ENCODE assay signal across 1 cellular context in the genomic region with DNA sequence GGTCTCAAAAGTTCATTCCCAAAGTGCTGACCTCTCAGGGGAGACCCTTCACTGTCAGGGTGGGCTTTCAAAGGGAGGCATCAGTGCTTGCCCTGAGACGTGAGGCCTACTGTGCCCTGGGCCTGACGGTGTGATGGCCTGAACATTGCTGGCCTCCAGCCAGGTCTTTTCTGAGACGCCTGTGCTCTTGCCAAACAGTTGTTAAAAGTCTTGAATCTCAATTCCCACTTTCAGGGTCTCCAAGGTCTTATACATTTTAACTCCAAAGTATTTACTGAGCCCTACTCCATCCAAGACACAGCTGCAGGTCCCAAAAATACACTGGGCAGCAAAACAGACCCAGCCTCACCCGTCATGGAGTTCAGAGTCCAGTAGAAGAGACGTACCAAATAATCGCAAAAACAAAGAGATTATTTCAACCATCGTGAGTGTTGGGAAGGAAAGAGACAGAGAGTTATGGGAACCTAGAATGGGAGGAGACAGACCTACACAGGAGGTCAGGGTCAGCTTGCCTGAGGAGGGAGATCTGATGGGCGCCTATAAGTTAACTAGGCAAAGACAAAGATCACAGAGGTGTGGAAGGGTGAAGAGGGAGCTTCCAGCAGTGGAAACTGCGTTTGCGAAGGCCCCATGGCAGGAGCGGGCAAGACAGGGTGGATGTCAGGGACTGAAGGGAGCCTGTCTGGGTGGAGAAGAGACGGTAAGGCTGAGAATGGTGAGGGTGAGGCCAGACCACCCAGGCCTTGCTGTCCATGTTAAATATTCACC.
A peak's percentile ranks its signal among the peaks of the same experiment; 100 is the strongest.
TF ChIP-seq lines count a peak whose summit lies in the region.

No MANE protein-coding gene starts in this region.

TF ChIP-seq in HepG2, 621 proteins besides CTCF, POLR2A, EP300 and RAD21 (continued from another document and continues in another):
- TF ChIP-seq, protein P1, sequence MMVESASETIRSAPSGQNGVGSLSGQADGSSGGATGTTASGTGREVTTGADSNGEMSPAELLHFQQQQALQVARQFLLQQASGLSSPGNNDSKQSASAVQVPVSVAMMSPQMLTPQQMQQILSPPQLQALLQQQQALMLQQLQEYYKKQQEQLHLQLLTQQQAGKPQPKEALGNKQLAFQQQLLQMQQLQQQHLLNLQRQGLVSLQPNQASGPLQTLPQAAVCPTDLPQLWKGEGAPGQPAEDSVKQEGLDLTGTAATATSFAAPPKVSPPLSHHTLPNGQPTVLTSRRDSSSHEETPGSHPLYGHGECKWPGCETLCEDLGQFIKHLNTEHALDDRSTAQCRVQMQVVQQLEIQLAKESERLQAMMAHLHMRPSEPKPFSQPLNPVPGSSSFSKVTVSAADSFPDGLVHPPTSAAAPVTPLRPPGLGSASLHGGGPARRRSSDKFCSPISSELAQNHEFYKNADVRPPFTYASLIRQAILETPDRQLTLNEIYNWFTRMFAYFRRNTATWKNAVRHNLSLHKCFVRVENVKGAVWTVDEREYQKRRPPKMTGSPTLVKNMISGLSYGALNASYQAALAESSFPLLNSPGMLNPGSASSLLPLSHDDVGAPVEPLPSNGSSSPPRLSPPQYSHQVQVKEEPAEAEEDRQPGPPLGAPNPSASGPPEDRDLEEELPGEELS (CRISPR knock-in tag; IDR thresholded peaks at IDR 0.05), result 0 out of 2 replicates have a peak, but pooled peaks have one; percentile 6
- TF ChIP-seq EED (CRISPR knock-in tag; IDR thresholded peaks at IDR 0.05) (no peak), ZNF207 (IDR thresholded peaks at IDR 0.05; ENCODE audit: borderline replicate concordance) (no peak), AHR (CRISPR knock-in tag; IDR thresholded peaks at IDR 0.05) (no peak), ZNF574 (CRISPR knock-in tag; IDR thresholded peaks at IDR 0.05) (no peak; the same call in 1 of the 2 replicates), ARHGAP35 (CRISPR knock-in tag; IDR thresholded peaks at IDR 0.05; ENCODE audit: borderline replicate concordance) (no peak), ZNF33A (CRISPR knock-in tag; IDR thresholded peaks at IDR 0.05; ENCODE audit: borderline replicate concordance) (no peak), SMAD3 (CRISPR knock-in tag; IDR thresholded peaks at IDR 0.05) (0 out of 2 replicates have a peak, but pooled peaks have one; percentile 14), PLRG1 (conservative IDR thresholded peaks at IDR 0.05) (no peak), PHF20 (CRISPR knock-in tag; IDR thresholded peaks at IDR 0.05) (no peak), HOXA5 (CRISPR knock-in tag; IDR thresholded peaks at IDR 0.05) (no peak), ZNF790 (CRISPR knock-in tag; IDR thresholded peaks at IDR 0.05; ENCODE audit: borderline replicate concordance) (no peak), NR2F6 (IDR thresholded peaks at IDR 0.05) (peak; percentile 90), NR2F6 (CRISPR knock-in tag; IDR thresholded peaks at IDR 0.05) (peak; percentile 88), STAT5B (CRISPR knock-in tag; IDR thresholded peaks at IDR 0.05) (no peak), IRF9 (CRISPR knock-in tag; IDR thresholded peaks at IDR 0.05; ENCODE audit: borderline replicate concordance) (no peak), ZNF407 (CRISPR knock-in tag; IDR thresholded peaks at IDR 0.05; ENCODE audit: not compliant biosample characterization) (peak; percentile 49), ZFP36L2 (CRISPR knock-in tag; IDR thresholded peaks at IDR 0.05) (no peak), RBM39 (IDR thresholded peaks at IDR 0.05; ENCODE audit: low read depth, low read length, poor library complexity, severe bottlenecking) (no peak), KDM4B (CRISPR knock-in tag; IDR thresholded peaks at IDR 0.05) (peak; percentile 25; the same call in 1 of the 2 replicates), NFRKB (IDR thresholded peaks at IDR 0.05) (no peak), ZNF124 (CRISPR knock-in tag; IDR thresholded peaks at IDR 0.05) (no peak)
- TF ChIP-seq, protein P2, sequence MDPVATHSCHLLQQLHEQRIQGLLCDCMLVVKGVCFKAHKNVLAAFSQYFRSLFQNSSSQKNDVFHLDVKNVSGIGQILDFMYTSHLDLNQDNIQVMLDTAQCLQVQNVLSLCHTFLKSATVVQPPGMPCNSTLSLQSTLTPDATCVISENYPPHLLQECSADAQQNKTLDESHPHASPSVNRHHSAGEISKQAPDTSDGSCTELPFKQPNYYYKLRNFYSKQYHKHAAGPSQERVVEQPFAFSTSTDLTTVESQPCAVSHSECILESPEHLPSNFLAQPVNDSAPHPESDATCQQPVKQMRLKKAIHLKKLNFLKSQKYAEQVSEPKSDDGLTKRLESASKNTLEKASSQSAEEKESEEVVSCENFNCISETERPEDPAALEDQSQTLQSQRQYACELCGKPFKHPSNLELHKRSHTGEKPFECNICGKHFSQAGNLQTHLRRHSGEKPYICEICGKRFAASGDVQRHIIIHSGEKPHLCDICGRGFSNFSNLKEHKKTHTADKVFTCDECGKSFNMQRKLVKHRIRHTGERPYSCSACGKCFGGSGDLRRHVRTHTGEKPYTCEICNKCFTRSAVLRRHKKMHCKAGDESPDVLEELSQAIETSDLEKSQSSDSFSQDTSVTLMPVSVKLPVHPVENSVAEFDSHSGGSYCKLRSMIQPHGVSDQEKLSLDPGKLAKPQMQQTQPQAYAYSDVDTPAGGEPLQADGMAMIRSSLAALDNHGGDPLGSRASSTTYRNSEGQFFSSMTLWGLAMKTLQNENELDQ (CRISPR knock-in tag; IDR thresholded peaks at IDR 0.05; ENCODE audit: borderline replicate concordance), result no peak
- TF ChIP-seq, protein P3, sequence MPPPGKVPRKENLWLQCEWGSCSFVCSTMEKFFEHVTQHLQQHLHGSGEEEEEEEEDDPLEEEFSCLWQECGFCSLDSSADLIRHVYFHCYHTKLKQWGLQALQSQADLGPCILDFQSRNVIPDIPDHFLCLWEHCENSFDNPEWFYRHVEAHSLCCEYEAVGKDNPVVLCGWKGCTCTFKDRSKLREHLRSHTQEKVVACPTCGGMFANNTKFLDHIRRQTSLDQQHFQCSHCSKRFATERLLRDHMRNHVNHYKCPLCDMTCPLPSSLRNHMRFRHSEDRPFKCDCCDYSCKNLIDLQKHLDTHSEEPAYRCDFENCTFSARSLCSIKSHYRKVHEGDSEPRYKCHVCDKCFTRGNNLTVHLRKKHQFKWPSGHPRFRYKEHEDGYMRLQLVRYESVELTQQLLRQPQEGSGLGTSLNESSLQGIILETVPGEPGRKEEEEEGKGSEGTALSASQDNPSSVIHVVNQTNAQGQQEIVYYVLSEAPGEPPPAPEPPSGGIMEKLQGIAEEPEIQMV (CRISPR knock-in tag; IDR thresholded peaks at IDR 0.05; ENCODE audit: low read depth), result peak; percentile 42; the same call in 1 of the 2 replicates
- TF ChIP-seq, protein P4, sequence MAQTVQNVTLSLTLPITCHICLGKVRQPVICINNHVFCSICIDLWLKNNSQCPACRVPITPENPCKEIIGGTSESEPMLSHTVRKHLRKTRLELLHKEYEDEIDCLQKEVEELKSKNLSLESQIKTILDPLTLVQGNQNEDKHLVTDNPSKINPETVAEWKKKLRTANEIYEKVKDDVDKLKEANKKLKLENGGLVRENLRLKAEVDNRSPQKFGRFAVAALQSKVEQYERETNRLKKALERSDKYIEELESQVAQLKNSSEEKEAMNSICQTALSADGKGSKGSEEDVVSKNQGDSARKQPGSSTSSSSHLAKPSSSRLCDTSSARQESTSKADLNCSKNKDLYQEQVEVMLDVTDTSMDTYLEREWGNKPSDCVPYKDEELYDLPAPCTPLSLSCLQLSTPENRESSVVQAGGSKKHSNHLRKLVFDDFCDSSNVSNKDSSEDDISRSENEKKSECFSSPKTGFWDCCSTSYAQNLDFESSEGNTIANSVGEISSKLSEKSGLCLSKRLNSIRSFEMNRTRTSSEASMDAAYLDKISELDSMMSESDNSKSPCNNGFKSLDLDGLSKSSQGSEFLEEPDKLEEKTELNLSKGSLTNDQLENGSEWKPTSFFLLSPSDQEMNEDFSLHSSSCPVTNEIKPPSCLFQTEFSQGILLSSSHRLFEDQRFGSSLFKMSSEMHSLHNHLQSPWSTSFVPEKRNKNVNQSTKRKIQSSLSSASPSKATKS (CRISPR knock-in tag; IDR thresholded peaks at IDR 0.05), result no peak
- TF ChIP-seq, protein P5, sequence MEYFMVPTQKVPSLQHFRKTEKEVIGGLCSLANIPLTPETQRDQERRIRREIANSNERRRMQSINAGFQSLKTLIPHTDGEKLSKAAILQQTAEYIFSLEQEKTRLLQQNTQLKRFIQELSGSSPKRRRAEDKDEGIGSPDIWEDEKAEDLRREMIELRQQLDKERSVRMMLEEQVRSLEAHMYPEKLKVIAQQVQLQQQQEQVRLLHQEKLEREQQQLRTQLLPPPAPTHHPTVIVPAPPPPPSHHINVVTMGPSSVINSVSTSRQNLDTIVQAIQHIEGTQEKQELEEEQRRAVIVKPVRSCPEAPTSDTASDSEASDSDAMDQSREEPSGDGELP (IDR thresholded peaks at IDR 0.05; ENCODE audit: borderline replicate concordance, low read depth), result no peak; the same call in 1 of the 2 replicates
- TF ChIP-seq, protein P6, sequence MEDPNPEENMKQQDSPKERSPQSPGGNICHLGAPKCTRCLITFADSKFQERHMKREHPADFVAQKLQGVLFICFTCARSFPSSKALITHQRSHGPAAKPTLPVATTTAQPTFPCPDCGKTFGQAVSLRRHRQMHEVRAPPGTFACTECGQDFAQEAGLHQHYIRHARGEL (CRISPR knock-in tag; IDR thresholded peaks at IDR 0.05), result no peak
